ENCODE assay signal across 11 cellular contexts in the genomic region with DNA sequence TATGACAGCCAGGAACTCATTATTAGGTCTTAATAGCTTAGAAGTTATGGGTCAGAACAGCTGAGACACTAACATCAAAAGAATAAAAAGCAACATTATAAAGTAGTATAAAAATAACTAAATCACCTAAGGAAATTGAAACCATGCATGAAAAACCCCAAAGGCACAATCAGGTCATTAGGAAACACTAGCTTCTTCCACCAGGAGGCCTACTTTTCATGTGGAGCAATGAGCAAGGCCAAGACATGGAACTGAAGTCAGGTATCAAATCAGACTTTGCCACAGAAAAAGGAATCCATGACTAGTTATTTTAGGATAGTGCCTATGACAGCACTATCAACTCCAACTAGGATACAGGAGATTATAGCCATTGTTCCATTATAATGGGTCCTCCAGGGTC. TPM values are rescaled to one million over a fixed set of nuclear protein-coding genes. Genes with fewer than 3 reads are reported as not detected.
A peak's percentile ranks its signal among the peaks of the same experiment; 100 is the strongest.
DNase-seq lines count a peak whose midpoint lies in the region; ATAC-seq and TF ChIP-seq lines count a peak whose summit lies in the region.
"Had no signal": no experiment of that assay in that cellular context is flagged by ENCODE, and none has a peak within 500 bp of the region (broad histone marks: within the 10 kb centered on the region; RNA-seq: fewer than 3 reads in every experiment).

No MANE protein-coding gene starts in this region.

- no peak for ATAC-seq in GM21381 (IDR thresholded peaks at IDR 0.05; ENCODE audit: unreplicated experiment)
- ATAC-seq: Panc1 had no signal

- peaks cover 39% of the 10 kb centered on the region for H3K36me3 Mint-ChIP-seq in T-helper 1 cell treated with Interleukin-12 subunit alpha and Interleukin-12 subunit beta and Interleukin-4 antibody, amounts not matched to agents 30 μg/mL and 1 μg/mL, for 36 hours (ENCODE audit: low read depth)

- no peaks in the 10 kb centered on the region for H3K27me3 ChIP-seq in BE2C
- H3K27me3 ChIP-seq: colonic mucosa had no signal

- H3K9me3 Mint-ChIP-seq in T-helper 1 cell treated with Interleukin-12 subunit alpha and Interleukin-12 subunit beta and Interleukin-4 antibody, amounts not matched to agents 30 μg/mL and 1 μg/mL, for 36 hours = no peaks in the 10 kb centered on the region

- peaks cover 39% of the 10 kb centered on the region for H3K36me3 ChIP-seq in BE2C
- H3K36me3 ChIP-seq: colonic mucosa had no signal

- POLR2A ChIA-PET in GM10248 (lab: Yijun Ruan, JAX) = no interaction called here

- DNase-seq in BE2C (no peak), ELR (ENCODE audit: low read depth) (peak; percentile 41), fibroblast of villous mesenchyme (ENCODE audit: low read depth) (peak; percentile 11), iPS-NIHi11 (ENCODE audit: low spot score) (no peak), HuH-7.5 (ENCODE audit: low spot score) (no peak), GM10248 (ENCODE audit: extremely low spot score) (no peak)
- DNase-seq: activated CD4-positive, alpha-beta T cell treated with anti-CD3 and anti-CD28 coated beads for 1 hour; colonic mucosa had no signal

- TF ChIP-seq CTCF in BE2C (IDR thresholded peaks at IDR 0.05; ENCODE audit: low read depth, low read length) (peak; percentile 38), fibroblast of villous mesenchyme (IDR thresholded peaks at IDR 0.05; ENCODE audit: insufficient read depth, low read depth, low read length) (peak; percentile 33), GM10248 (IDR thresholded peaks at IDR 0.05; ENCODE audit: control extremely low read depth, extremely low read depth, low read depth, missing control alignments) (no peak)

- H3K9me3 ChIP-seq in BE2C = no peaks in the 10 kb centered on the region
- H3K9me3 ChIP-seq: colonic mucosa had no signal

- H3K4me3 Mint-ChIP-seq in T-helper 1 cell treated with Interleukin-12 subunit alpha and Interleukin-12 subunit beta and Interleukin-4 antibody, amounts not matched to agents 30 μg/mL and 1 μg/mL, for 36 hours = no peak overlapping the region

- peaks cover 51% of the 10 kb centered on the region for H3K4me1 Mint-ChIP-seq in T-helper 1 cell treated with Interleukin-12 subunit alpha and Interleukin-12 subunit beta and Interleukin-4 antibody, amounts not matched to agents 30 μg/mL and 1 μg/mL, for 36 hours (ENCODE audit: low read depth)

- H3K27ac Mint-ChIP-seq in T-helper 1 cell treated with Interleukin-12 subunit alpha and Interleukin-12 subunit beta and Interleukin-4 antibody, amounts not matched to agents 30 μg/mL and 1 μg/mL, for 36 hours = peak overlapping the region; percentile 20

- H3K4me3 ChIP-seq in BE2C (ENCODE audit: low read depth, low read length) = no peak overlapping the region
- no peak overlapping the region for H3K4me3 ChIP-seq in fibroblast of villous mesenchyme (ENCODE audit: low read depth, low read length)
- H3K4me3 ChIP-seq: colonic mucosa had no signal

- H3K4me1 ChIP-seq in BE2C = no peaks in the 10 kb centered on the region
- H3K4me1 ChIP-seq: colonic mucosa had no signal

- CTCF ChIA-PET in GM10248 (lab: Yijun Ruan, JAX) = no interaction called here

- H3K27me3 Mint-ChIP-seq in T-helper 1 cell treated with Interleukin-12 subunit alpha and Interleukin-12 subunit beta and Interleukin-4 antibody, amounts not matched to agents 30 μg/mL and 1 μg/mL, for 36 hours (ENCODE audit: low read depth) = no peaks in the 10 kb centered on the region

RNA-seq across cellular contexts. Expression of a gene that starts 7.9 kb away (rescaled TPM):
- polyA plus RNA-seq in BE2C (2012; ENCODE audit: insufficient read depth, insufficient read length, low read depth) = 105 TPM
- 142 and 167 TPM in 2 replicates for total RNA-seq in fibroblast of villous mesenchyme

Comparison
In these comparisons a context has a peak if more than half of its experiments do, and no peak if none do; other contexts are left out.
1. DNase-seq: peak in ELR (single experiment) and fibroblast of villous mesenchyme (single experiment); none in BE2C (single experiment), iPS-NIHi11 (single experiment), HuH-7.5 (single experiment) and GM10248 (single experiment).